ENCODE assay signal across 27 cellular contexts in genomic region chr5:38848637-38849036, GRCh38. TPM values are rescaled to one million over a fixed set of nuclear protein-coding genes. Genes with fewer than 3 reads are reported as not detected.
DNase-seq lines count a peak whose midpoint lies in the region; FAIRE-seq and TF ChIP-seq lines count a peak whose summit lies in the region.
"Had no signal": no experiment of that assay in that cellular context is flagged by ENCODE, and none has a peak within 500 bp of the region (broad histone marks: within the 10 kb centered on the region; RNA-seq: fewer than 3 reads in every experiment).

No MANE protein-coding gene starts in this region.

- in situ Hi-C loops in HAP-1 (cut with MboI; ENCODE audit: low sequenced_read_pairs) (no loop called here), astrocyte of the cerebellum (cut with HindIII; ENCODE audit: low sequenced_read_pairs) (no loop called here), brain microvascular endothelial cell (cut with HindIII; ENCODE audit: low pct_ligation_motif_present, low sequenced_read_pairs) (no loop called here), transverse colon (cut with MboI; ENCODE audit: low pct_ligation_motif_present in 1 of 4, low pct_unique_long_range_greater_than_20kb in 1 of 4, low sequenced_read_pairs in 3 of 4) (no loop called here)

- H3K4me1 ChIP-seq in HAP-1, result peaks cover 7% of the 10 kb centered on the region
- peaks cover 25% of the 10 kb centered on the region for H3K4me1 ChIP-seq in keratinocyte (ENCODE audit: control insufficient read depth, extremely low read depth, insufficient read depth, low read length)
- H3K4me1 ChIP-seq in tibial artery, result peaks cover 0 to 49% (median 20%) of the 10 kb centered on the region in 4 donors
- H3K4me1 ChIP-seq in transverse colon, result peaks cover 0 to 5% (median 1%) of the 10 kb centered on the region in 4 donors

- H3K4me3 ChIP-seq in HAP-1 (no peak overlapping the region), astrocyte of the cerebellum (ENCODE audit: low read depth, low read length) (peak overlapping the region; percentile 79), keratinocyte (ENCODE audit: control insufficient read depth in 2 of 3, extremely low read depth in 1 of 3, insufficient read depth in 2 of 3, low read depth in 1 of 3, low read length in 3 of 3) (no peak overlapping the region), tibial artery (peak overlapping the region in 1 of 2 donors; percentile 80), brain microvascular endothelial cell (ENCODE audit: low read depth, low read length) (no peak overlapping the region), transverse colon (no peak overlapping the region)

- no peaks in the 10 kb centered on the region for H3K9me1 ChIP-seq in keratinocyte (ENCODE audit: control insufficient read depth, extremely low read depth, insufficient read depth, low read length)

- FAIRE-seq in keratinocyte (lab: Jason Lieb, UNC), result no peak
- FAIRE-seq: bronchial epithelial cell, GM12891, kidney had no signal

- H4K20me1 ChIP-seq in keratinocyte (ENCODE audit: control insufficient read depth, extremely low read depth, insufficient read depth, low read length), result peaks cover 8% of the 10 kb centered on the region

- 0 out of 2 replicates have a peak, but pooled peaks cover 2% of the 10 kb centered on the region for H3K9me3 ChIP-seq in HAP-1
- H3K9me3 ChIP-seq in keratinocyte (ENCODE audit: control insufficient read depth, low read depth, low read length), result peaks cover 4% of the 10 kb centered on the region
- no peaks in the 10 kb centered on the region for H3K9me3 ChIP-seq in tibial artery
- no peaks in the 10 kb centered on the region for H3K9me3 ChIP-seq in transverse colon

- H2AFZ ChIP-seq in keratinocyte (ENCODE audit: control insufficient read depth, low read length), result no peak overlapping the region

- dilution Hi-C loops in keratinocyte (cut with MboI; ENCODE audit: extremely low pct_ligation_motif_present, low sequenced_read_pairs), result no loop called here

- DNase-seq in HAP-1 (ENCODE audit: low spot score in 2 of 2) (peak; percentile 23 to 43), astrocyte of the cerebellum (ENCODE audit: low read depth) (no peak), keratinocyte (ENCODE audit: low read depth, low spot score) (no peak), tibial artery (no peak), T-helper 9 cell (no peak), brain microvascular endothelial cell (no peak), transverse colon (no peak)
- DNase-seq: activated CD4-positive, alpha-beta T cell treated with anti-CD3 and anti-CD28 coated beads for 36 hours; activated naive CD4-positive, alpha-beta T cell treated with anti-CD3 and anti-CD28 coated beads, Interleukin-2, amount 10 ng/mL, durations not matched to agents 7 days and 5 days; C1 segment of cervical spinal cord; DMS53; effector CD4-positive, alpha-beta T cell; foreskin keratinocyte; H7; heart left ventricle; kidney; NCI-H1436 treated with DMSO at 0.1 percent for 48 hours; NCI-H2107; NCI-H345; NCI-H748 treated with DMSO at 0.1 percent for 48 hours; occipital lobe; SHP77 treated with DMSO at 0.1 percent for 48 hours; stimulated activated naive CD4-positive, alpha-beta T cell had no signal

- TF ChIP-seq POLR2A in transverse colon (IDR thresholded peaks at IDR 0.05), result no peak

- intact Hi-C loops in tibial artery (cut with DNase I; ENCODE audit: low total_unique reads), result loop anchor here (10.0 kb wide), 1 partner anchor 76 kb away; no protein-coding TSS in a partner anchor
- intact Hi-C loops in transverse colon (cut with DNase I; ENCODE audit: low total_unique reads), result no loop called here

- TF ChIP-seq CTCF in astrocyte of the cerebellum (IDR thresholded peaks at IDR 0.05; ENCODE audit: low read depth, low read length, missing control alignments) (no peak), keratinocyte (optimal IDR thresholded peaks at IDR 0.05 in 1 of 3, IDR thresholded peaks at IDR 0.05 in 1 of 3, conservative IDR thresholded peaks at IDR 0.05 in 1 of 3; ENCODE audit: extremely low read depth in 1 of 3, insufficient read depth in 2 of 3, low read length in 3 of 3) (no peak), tibial artery (IDR thresholded peaks at IDR 0.05) (no peak), brain microvascular endothelial cell (IDR thresholded peaks at IDR 0.05; ENCODE audit: low read depth, low read length, missing control alignments) (no peak), transverse colon (IDR thresholded peaks at IDR 0.05) (no peak)

- no peak overlapping the region for H3K9ac ChIP-seq in keratinocyte (ENCODE audit: control insufficient read depth, extremely low read depth, insufficient read depth, low read length)

- H3K27ac ChIP-seq in keratinocyte (ENCODE audit: control insufficient read depth, insufficient read depth, low read length), result no peak overlapping the region
- H3K27ac ChIP-seq in tibial artery, result peak overlapping the region; percentile 12 to 99
- no peak overlapping the region for H3K27ac ChIP-seq in brain microvascular endothelial cell
- H3K27ac ChIP-seq in transverse colon, result peak overlapping the region in 1 of 4 donors; percentile 93
- H3K27ac ChIP-seq: VCaP had no signal

- peaks cover 86% of the 10 kb centered on the region for H3K79me2 ChIP-seq in keratinocyte (ENCODE audit: control insufficient read depth, insufficient read depth, low read length)

- H3K36me3 ChIP-seq in HAP-1 (replicated peaks) (no peaks in the 10 kb centered on the region), keratinocyte (ENCODE audit: control insufficient read depth in 2 of 2, extremely low read depth in 1 of 2, insufficient read depth in 2 of 2, low read length in 2 of 2) (peaks cover 4 to 25% of the 10 kb centered on the region in 2 experiments), tibial artery (peaks cover 0 to 23% (median 7%) of the 10 kb centered on the region in 3 donors), brain microvascular endothelial cell (replicated peaks) (no peaks in the 10 kb centered on the region), transverse colon (no peaks in the 10 kb centered on the region)

- H3K4me2 ChIP-seq in keratinocyte (ENCODE audit: control insufficient read depth, extremely low read depth, insufficient read depth, low read depth, low read length), result peak overlapping the region; percentile 94

- TF ChIP-seq EP300 in transverse colon (IDR thresholded peaks at IDR 0.05; ENCODE audit: low read depth), result no peak

- H3K27me3 ChIP-seq in HAP-1 (ENCODE audit: low read depth) (no peaks in the 10 kb centered on the region), keratinocyte (ENCODE audit: control insufficient read depth, extremely low read depth, insufficient read depth, low read length) (no peaks in the 10 kb centered on the region), tibial artery (no peaks in the 10 kb centered on the region), brain microvascular endothelial cell (replicated peaks) (no peaks in the 10 kb centered on the region), transverse colon (peaks cover 22% of the 10 kb centered on the region)
- H3K27me3 ChIP-seq: foreskin keratinocyte had no signal

- WGBS in transverse colon (ENCODE audit: low coverage in 1 of 2), 2 donors, result 61% methylated on average over 2 of the region's 2 CpGs

RNA-seq across cellular contexts. Expression of gene OSMR, which starts 2.8 kb away (rescaled TPM):
- polyA plus RNA-seq in keratinocyte, result 33.3 to 43.8 TPM (median 38.7 TPM) in 3 replicates
- 15.5 TPM for polyA plus RNA-seq in keratinocyte (2011; ENCODE audit: low read depth)
- 13.9 and 24.5 TPM in 2 replicates for polyA plus RNA-seq in keratinocyte (2011; cell fraction: cytosol; rRNA removed)
- polyA plus RNA-seq in keratinocyte (2011; cell fraction: nucleus; rRNA removed), result 113 and 115 TPM in 2 replicates
- 28.2 and 42.1 TPM in 2 replicates for polyA plus RNA-seq in keratinocyte (2012; ENCODE audit: low replicate concordance)
- 29.4 to 79.2 TPM (median 44.1 TPM) in 3 replicates for polyA minus RNA-seq in keratinocyte
- 19.4 TPM for polyA minus RNA-seq in keratinocyte (2011; cell fraction: cytosol; rRNA and poly(A)+ RNA removed)
- 101 and 184 TPM in 2 replicates for polyA minus RNA-seq in keratinocyte (2011; cell fraction: nucleus; rRNA and poly(A)+ RNA removed)
- 10 to 100 TPM in 3 of 4 donors, 1 to 10 TPM in 1; 6.3 to 16.5 (median 11.7) TPM for total RNA-seq in transverse colon
- total RNA-seq: mononuclear cell had no signal

Comparison
In these comparisons a context has a peak if more than half of its experiments do, and no peak if none do; other contexts are left out.
1. DNase-seq: peak in HAP-1 (2 of 2); none in astrocyte of the cerebellum (single experiment), keratinocyte (single experiment), tibial artery (0 of 2), T-helper 9 cell (single experiment), brain microvascular endothelial cell (single experiment) and transverse colon (single experiment).
2. H3K27ac ChIP-seq: peak in tibial artery (2 of 2); none in keratinocyte (single experiment) and brain microvascular endothelial cell (single experiment).